In genomic region chrX:77910108-77910840, GRCh38 we compare ENCODE assay signal across 7 cellular contexts. TPM values are rescaled to one million over a fixed set of nuclear protein-coding genes. Genes with fewer than 3 reads are reported as not detected.
A peak's percentile ranks its signal among the peaks of the same experiment; 100 is the strongest.
DNase-seq lines count a peak whose midpoint lies in the region; ATAC-seq lines count a peak whose summit lies in the region.

TSS of gene ATP7A (plus strand) at chrX:77910693. CDS start at chrX:77971642, 60,949 bp downstream.

- intact Hi-C loops in sciatic nerve (cut with DNase I), result no loop called here

- ATAC-seq in GM18508 (IDR thresholded peaks at IDR 0.05; ENCODE audit: insufficient read depth, unreplicated experiment) (peak; percentile 74), HG02981 (IDR thresholded peaks at IDR 0.05; ENCODE audit: unreplicated experiment) (peak; percentile 94), sciatic nerve (peak; percentile 99)

- DNase-seq in NCI-H1930 (lab: John Stamatoyannopoulos, UW) (peak; percentile 59 to 68), T-helper 22 cell (ENCODE audit: low read depth) (peak; percentile 85), astrocyte of the hippocampus (ENCODE audit: low read depth, low spot score) (peak; percentile 92), iPS DF 19.7 (ENCODE audit: low read depth, low spot score) (peak; percentile 40), sciatic nerve (ENCODE audit: low spot score) (peak; percentile 91)

RNA-seq across cellular contexts. Expression of gene ATP7A, which starts in this region (rescaled TPM):
- total RNA-seq in sciatic nerve, result 15.2 TPM

Comparison
In these comparisons a context has a peak if more than half of its experiments do, and no peak if none do; other contexts are left out.
1. Peak in every context shown above with its lines: DNase-seq and ATAC-seq.
2. DNase-seq: peak in every context shown above with its lines; median percentile 92 in astrocyte of the hippocampus; 91 in sciatic nerve; 85 in T-helper 22 cell; 64 in NCI-H1930; 40 in iPS DF 19.7.